ENCODE assay signal across 8 cellular contexts in genomic region chr2:96320326-96321229, GRCh38. TPM values are rescaled to one million over a fixed set of nuclear protein-coding genes. Genes with fewer than 3 reads are reported as not detected.
DNase-seq lines count a peak whose midpoint lies in the region; ATAC-seq and TF ChIP-seq lines count a peak whose summit lies in the region.

No MANE protein-coding gene starts in this region.

- peaks cover 50% of the 10 kb centered on the region for H3K27me3 ChIP-seq in SJSA1 (replicated peaks)

- no peaks in the 10 kb centered on the region for H3K9me3 Mint-ChIP-seq in activated T-cell treated with anti-CD3 and anti-CD28 coated beads, Interleukin-2, amount 50 U/mL, for 4 hours
- H3K9me3 Mint-ChIP-seq in stimulated activated effector memory CD8-positive, alpha-beta T cell treated with anti-CD3 and anti-CD28 coated beads, Interleukin-12 subunit alpha, Interleukin-12 subunit beta, amount 100 ng/mL, for 72 hours = no peaks in the 10 kb centered on the region

- peak overlapping the region; percentile 79 for H3K4me3 Mint-ChIP-seq in activated T-cell treated with anti-CD3 and anti-CD28 coated beads, Interleukin-2, amount 50 U/mL, for 4 hours
- peak overlapping the region; percentile 78 for H3K4me3 Mint-ChIP-seq in stimulated activated effector memory CD8-positive, alpha-beta T cell treated with anti-CD3 and anti-CD28 coated beads, Interleukin-12 subunit alpha, Interleukin-12 subunit beta, amount 100 ng/mL, for 72 hours

- no peak for DNase-seq in activated T-cell treated with anti-CD3 and anti-CD28 coated beads, Interleukin-2, amount 50 U/mL, for 4 hours
- DNase-seq in activated T-cell treated with anti-CD3 and anti-CD28 coated beads, Interleukin-2, amount 50 U/mL, for 48 hours = no peak
- DNase-seq in SJSA1 (ENCODE audit: low read depth in 1 of 2, low spot score in 2 of 2) (no peak), foreskin fibroblast (peak in 1 of 2 donors; percentile 27), islet precursor cell (no peak), medulla oblongata (ENCODE audit: extremely low spot score) (no peak), Ammon's horn (ENCODE audit: low spot score) (no peak)
- no peak for DNase-seq in stimulated activated effector memory CD8-positive, alpha-beta T cell treated with anti-CD3 and anti-CD28 coated beads, Interleukin-12 subunit alpha, Interleukin-12 subunit beta, amount 100 ng/mL, for 72 hours (ENCODE audit: low spot score in 2 of 2)

- ATAC-seq in activated T-cell treated with anti-CD3 and anti-CD28 coated beads, Interleukin-2, amount 50 U/mL, for 4 hours = peak in 1 of 2 donors; percentile 3
- peak; percentile 12 for ATAC-seq in stimulated activated effector memory CD8-positive, alpha-beta T cell treated with anti-CD3 and anti-CD28 coated beads, Interleukin-12 subunit alpha, Interleukin-12 subunit beta, amount 100 ng/mL, for 72 hours

- peak overlapping the region; percentile 34; the same call in 1 of the 2 replicates for H3K4me3 ChIP-seq in SJSA1
- H3K4me3 ChIP-seq in foreskin fibroblast (ENCODE audit: low read depth in 1 of 2, low read length in 2 of 2) = peak overlapping the region; percentile 48 to 73

- H3K36me3 ChIP-seq in SJSA1 = no peaks in the 10 kb centered on the region

- no peak overlapping the region for H3K27ac ChIP-seq in SJSA1

- H3K9me3 ChIP-seq in SJSA1 (replicated peaks) = no peaks in the 10 kb centered on the region

- H3K27me3 Mint-ChIP-seq in activated T-cell treated with anti-CD3 and anti-CD28 coated beads, Interleukin-2, amount 50 U/mL, for 4 hours (ENCODE audit: low read depth) = no peaks in the 10 kb centered on the region

- H3K36me3 Mint-ChIP-seq in activated T-cell treated with anti-CD3 and anti-CD28 coated beads, Interleukin-2, amount 50 U/mL, for 4 hours (ENCODE audit: insufficient read depth) = no peaks in the 10 kb centered on the region
- peaks cover 10% of the 10 kb centered on the region for H3K36me3 Mint-ChIP-seq in stimulated activated effector memory CD8-positive, alpha-beta T cell treated with anti-CD3 and anti-CD28 coated beads, Interleukin-12 subunit alpha, Interleukin-12 subunit beta, amount 100 ng/mL, for 72 hours

- H3K4me1 ChIP-seq in SJSA1 (replicated peaks) = peaks cover 26% of the 10 kb centered on the region

- H3K4me1 Mint-ChIP-seq in activated T-cell treated with anti-CD3 and anti-CD28 coated beads, Interleukin-2, amount 50 U/mL, for 4 hours (ENCODE audit: low read depth) = peaks cover 58% of the 10 kb centered on the region
- peaks cover 71% of the 10 kb centered on the region for H3K4me1 Mint-ChIP-seq in stimulated activated effector memory CD8-positive, alpha-beta T cell treated with anti-CD3 and anti-CD28 coated beads, Interleukin-12 subunit alpha, Interleukin-12 subunit beta, amount 100 ng/mL, for 72 hours

- no peak for TF ChIP-seq CTCF in foreskin fibroblast (IDR thresholded peaks at IDR 0.05; ENCODE audit: low read depth, low read length)

- H3K27ac Mint-ChIP-seq in stimulated activated effector memory CD8-positive, alpha-beta T cell treated with anti-CD3 and anti-CD28 coated beads, Interleukin-12 subunit alpha, Interleukin-12 subunit beta, amount 100 ng/mL, for 72 hours = peak overlapping the region; percentile 71

RNA-seq across cellular contexts. Expression of gene ITPRIPL1, which starts 4.5 kb away (rescaled TPM):
- total RNA-seq in activated T-cell treated with anti-CD3 and anti-CD28 coated beads, Interleukin-2, amount 50 U/mL, for 4 hours = 10 to 100 TPM; 30.2 to 39.5 (median 31.6) TPM
- 0.50 and 0.55 TPM in 2 replicates for total RNA-seq in SJSA1 (2014; rRNA removed; shearing (Covaris generic))

RNA-seq across cellular contexts. Expression of gene NCAPH, which starts 15.0 kb away (rescaled TPM):
- 10 to 100 TPM; 15.5 to 22.9 (median 16.4) TPM for total RNA-seq in activated T-cell treated with anti-CD3 and anti-CD28 coated beads, Interleukin-2, amount 50 U/mL, for 4 hours
- 45.7 and 55.7 TPM in 2 replicates for total RNA-seq in SJSA1 (2014; rRNA removed; shearing (Covaris generic))

RNA-seq across cellular contexts. Expression of gene SNRNP200, which starts 15.2 kb away (rescaled TPM):
- total RNA-seq in activated T-cell treated with anti-CD3 and anti-CD28 coated beads, Interleukin-2, amount 50 U/mL, for 4 hours = 100 to 1,000 TPM; 219 to 232 (median 223) TPM
- total RNA-seq in SJSA1 (2014; rRNA removed; shearing (Covaris generic)) = 29.9 and 33.1 TPM in 2 replicates

RNA-seq across cellular contexts. Expression of gene CIAO1, which starts 54.6 kb away (rescaled TPM):
- 100 to 1,000 TPM; 106 to 114 (median 109) TPM for total RNA-seq in activated T-cell treated with anti-CD3 and anti-CD28 coated beads, Interleukin-2, amount 50 U/mL, for 4 hours
- 86.9 and 88.2 TPM in 2 replicates for total RNA-seq in SJSA1 (2014; rRNA removed; shearing (Covaris generic))

RNA-seq across cellular contexts. Expression of gene TMEM127, which starts 54.8 kb away (rescaled TPM):
- 10 to 100 TPM; 31.9 to 37.5 (median 36.9) TPM for total RNA-seq in activated T-cell treated with anti-CD3 and anti-CD28 coated beads, Interleukin-2, amount 50 U/mL, for 4 hours
- 24.3 and 25.1 TPM in 2 replicates for total RNA-seq in SJSA1 (2014; rRNA removed; shearing (Covaris generic))

Comparison
In these comparisons a context has a peak if more than half of its experiments do, and no peak if none do; other contexts are left out.
1. RNA of gene ITPRIPL1, which starts 4.5 kb away (total RNA-seq): 30.2 to 39.5 TPM in activated T-cell treated with anti-CD3 and anti-CD28 coated beads, Interleukin-2, amount 50 U/mL, for 4 hours; 0.50 to 0.55 TPM in SJSA1; every median in the first group is over 10 times any median in the second.